ENCODE assay signal across 28 cellular contexts in genomic region chr9:95226921-95227320, GRCh38.
"Had no signal": no experiment of that assay in that cellular context is flagged by ENCODE, and none has a peak within 500 bp of the region (broad histone marks: within the 10 kb centered on the region; RNA-seq: fewer than 3 reads in every experiment).

No MANE protein-coding gene starts in this region.

- ATAC-seq: left ventricle myocardium superior; stimulated activated naive B cell treated with anti-CD40 and anti-IgM and Interleukin-4, amounts not matched to agents 10 μg/mL and 1 μg/mL and 100 μg/mL, for 72 hours had no signal

- DNase-seq: activated CD4-positive, alpha-beta memory T cell treated with anti-CD3 and anti-CD28 coated beads for 36 hours; activated CD4-positive, alpha-beta T cell treated with anti-CD3 and anti-CD28 coated beads, Interleukin-2, amount 10 ng/mL, durations not matched to agents 24 days and 14 days; activated CD4-positive, CD25-positive, alpha-beta regulatory T cell treated with anti-CD3 and anti-CD28 coated beads, Interleukin-2, amount 50 U/mL, for 72 hours; activated CD8-positive, alpha-beta memory T cell treated with anti-CD3 and anti-CD28 coated beads, Interleukin-2, amount 50 U/mL, for 4 hours; activated effector memory CD4-positive, alpha-beta T cell treated with anti-CD3 and anti-CD28 coated beads, Interleukin-2, amount 50 U/mL, for 16 hours; activated naive CD4-positive, alpha-beta T cell treated with anti-CD3 and anti-CD28 coated beads for 36 hours; activated naive CD8-positive, alpha-beta T cell treated with anti-CD3 and anti-CD28 coated beads, Interleukin-2, amount 10 ng/mL, durations not matched to agents 7 days and 5 days; activated T-cell treated with anti-CD3 and anti-CD28 coated beads, Interleukin-2, amount 50 U/mL, for 1 hour; amygdala; central memory CD4-positive, alpha-beta T cell; effector CD4-positive, alpha-beta T cell; esophagus squamous epithelium; glutamatergic neuron; left ventricle myocardium superior; ovary; retina; sigmoid colon; small intestine; stimulated activated CD4-positive, alpha-beta T cell treated with anti-CD3 and anti-CD28 coated beads, Interleukin-1b, Interleukin-23, amount 100 ng/mL, for 48 hours; stimulated activated naive B cell treated with anti-CD40 and anti-IgM and Interleukin-4, amounts not matched to agents 10 μg/mL and 1 μg/mL and 100 μg/mL, for 72 hours; testis; transverse colon had no signal

- H3K9me3 ChIP-seq: breast epithelium, esophagus squamous epithelium, neutrophil, ovary, testis, transverse colon had no signal

- H3K27me3 Mint-ChIP-seq: activated CD4-positive, alpha-beta memory T cell treated with anti-CD3 and anti-CD28 coated beads for 36 hours; activated CD4-positive, alpha-beta T cell treated with anti-CD3 and anti-CD28 coated beads, Interleukin-2, amount 10 ng/mL, durations not matched to agents 24 days and 14 days; activated naive CD8-positive, alpha-beta T cell treated with anti-CD3 and anti-CD28 coated beads, Interleukin-2, amount 10 ng/mL, durations not matched to agents 7 days and 5 days; dendritic cell treated with granulocyte-macrophage colony-stimulating factor and Interleukin-4, amounts not matched to agents 40 ng/mL and 50 ng/mL, for 4 days; progenitor cell of endocrine pancreas; stimulated activated naive B cell treated with anti-CD40 and anti-IgM and Interleukin-4, amounts not matched to agents 10 μg/mL and 1 μg/mL and 100 μg/mL, for 72 hours had no signal

- H3K27ac Mint-ChIP-seq: activated CD4-positive, alpha-beta memory T cell treated with anti-CD3 and anti-CD28 coated beads for 36 hours; activated CD4-positive, alpha-beta T cell treated with anti-CD3 and anti-CD28 coated beads, Interleukin-2, amount 10 ng/mL, durations not matched to agents 24 days and 14 days; activated naive CD4-positive, alpha-beta T cell treated with anti-CD3 and anti-CD28 coated beads for 36 hours; activated naive CD8-positive, alpha-beta T cell treated with anti-CD3 and anti-CD28 coated beads, Interleukin-2, amount 10 ng/mL, durations not matched to agents 7 days and 5 days; activated T-helper 1 cell treated with anti-CD3 and anti-CD28 coated beads, Interleukin-12 subunit alpha, Interleukin-12 subunit beta, Interleukin-2, Interleukin-4 antibody, amounts not matched to agents 30 ng/mL and 10 ng/mL and 1 ng/mL, durations not matched to agents 14 hours and 24 hours and 36 hours; dendritic cell treated with granulocyte-macrophage colony-stimulating factor and Interleukin-4, amounts not matched to agents 40 ng/mL and 50 ng/mL, for 4 days; progenitor cell of endocrine pancreas; stimulated activated naive B cell treated with anti-CD40 and anti-IgM and Interleukin-4, amounts not matched to agents 10 μg/mL and 1 μg/mL and 100 μg/mL, for 72 hours had no signal

- H3K9me3 Mint-ChIP-seq: nephron had no signal

- H3K27me3 ChIP-seq: breast epithelium, esophagus squamous epithelium, neutrophil, ovary, sigmoid colon, testis, transverse colon had no signal

- H3K4me3 Mint-ChIP-seq: activated CD4-positive, alpha-beta memory T cell treated with anti-CD3 and anti-CD28 coated beads for 36 hours; activated CD4-positive, alpha-beta T cell treated with anti-CD3 and anti-CD28 coated beads, Interleukin-2, amount 10 ng/mL, durations not matched to agents 24 days and 14 days; activated naive CD4-positive, alpha-beta T cell treated with anti-CD3 and anti-CD28 coated beads for 36 hours; activated naive CD8-positive, alpha-beta T cell treated with anti-CD3 and anti-CD28 coated beads, Interleukin-2, amount 10 ng/mL, durations not matched to agents 7 days and 5 days; activated T-helper 1 cell treated with anti-CD3 and anti-CD28 coated beads, Interleukin-12 subunit alpha, Interleukin-12 subunit beta, Interleukin-2, Interleukin-4 antibody, amounts not matched to agents 30 ng/mL and 10 ng/mL and 1 ng/mL, durations not matched to agents 14 hours and 24 hours and 36 hours; dendritic cell treated with granulocyte-macrophage colony-stimulating factor and Interleukin-4, amounts not matched to agents 40 ng/mL and 50 ng/mL, for 4 days; nephron; stimulated activated naive B cell treated with anti-CD40 and anti-IgM and Interleukin-4, amounts not matched to agents 10 μg/mL and 1 μg/mL and 100 μg/mL, for 72 hours had no signal

- H3K27ac ChIP-seq: breast epithelium, esophagus squamous epithelium, neutrophil, ovary, sigmoid colon, testis, transverse colon had no signal

- H3K4me1 ChIP-seq: breast epithelium, esophagus squamous epithelium, sigmoid colon, testis had no signal
